20 cellular contexts compared by ENCODE assay signal in genomic region chr14:100263141-100263540, GRCh38. TPM values are rescaled to one million over a fixed set of nuclear protein-coding genes. Genes with fewer than 3 reads are reported as not detected.
DNase-seq lines count a peak whose midpoint lies in the region; ATAC-seq lines count a peak whose summit lies in the region.
"Had no signal": no experiment of that assay in that cellular context is flagged by ENCODE, and none has a peak within 500 bp of the region (broad histone marks: within the 10 kb centered on the region; RNA-seq: fewer than 3 reads in every experiment).

No MANE protein-coding gene starts in this region.

- no peak overlapping the region for H4K5ac ChIP-seq in mesendoderm (ENCODE audit: low read length)

- H3K27me3 ChIP-seq in SJSA1 (replicated peaks): no peaks in the 10 kb centered on the region
- H3K27me3 ChIP-seq in mesendoderm (ENCODE audit: insufficient read depth, low read length, poor library complexity): no peaks in the 10 kb centered on the region
- H3K27me3 ChIP-seq: heart left ventricle had no signal

- no peak overlapping the region for H3K18ac ChIP-seq in mesendoderm (ENCODE audit: low read length)

- WGBS in mesendoderm (ENCODE audit: extremely low coverage, insufficient coverage, low lambda C conversion rate): no CpG with 5 or more reads among the region's 3 CpGs

- no peak overlapping the region for H3K27ac Mint-ChIP-seq in activated naive CD4-positive, alpha-beta T cell treated with anti-CD3 and anti-CD28 coated beads, Interleukin-2, amount 50 U/mL, for 24 hours
- peak overlapping the region; percentile 42 for H3K27ac Mint-ChIP-seq in stimulated activated memory B cell treated with anti-CD40 and anti-IgM and Interleukin-4, amounts not matched to agents 10 μg/mL and 1 μg/mL and 100 μg/mL, for 72 hours
- H3K27ac Mint-ChIP-seq: GM23338 had no signal

- no peak overlapping the region for H2AK5ac ChIP-seq in mesendoderm (ENCODE audit: low read length)

- no peak for ATAC-seq in stimulated activated memory B cell treated with anti-CD40 and anti-IgM and Interleukin-4, amounts not matched to agents 10 μg/mL and 1 μg/mL and 100 μg/mL, for 72 hours
- ATAC-seq in HG02623 (IDR thresholded peaks at IDR 0.05; ENCODE audit: unreplicated experiment): no peak
- ATAC-seq: GM23338, heart left ventricle, left colon had no signal

- H3K56ac ChIP-seq in mesendoderm (ENCODE audit: low read length): no peak overlapping the region

- no peak overlapping the region for H3K23ac ChIP-seq in mesendoderm (ENCODE audit: low read length)

- no peaks in the 10 kb centered on the region for H3K27me3 Mint-ChIP-seq in activated naive CD4-positive, alpha-beta T cell treated with anti-CD3 and anti-CD28 coated beads, Interleukin-2, amount 50 U/mL, for 24 hours
- no peaks in the 10 kb centered on the region for H3K27me3 Mint-ChIP-seq in stimulated activated memory B cell treated with anti-CD40 and anti-IgM and Interleukin-4, amounts not matched to agents 10 μg/mL and 1 μg/mL and 100 μg/mL, for 72 hours

- H3K79me1 ChIP-seq in mesendoderm (ENCODE audit: low read length): peaks cover 15% of the 10 kb centered on the region

- H3K4me1 ChIP-seq in SJSA1 (replicated peaks): peaks cover 27% of the 10 kb centered on the region
- no peaks in the 10 kb centered on the region for H3K4me1 ChIP-seq in mesendoderm (ENCODE audit: control insufficient read depth, low read depth, low read length)

- peaks cover 41% of the 10 kb centered on the region for H3K36me3 ChIP-seq in SJSA1
- H3K36me3 ChIP-seq in mesendoderm (ENCODE audit: control insufficient read depth, insufficient read depth, low read length): peaks cover 4% of the 10 kb centered on the region

- H3K36me3 Mint-ChIP-seq in activated naive CD4-positive, alpha-beta T cell treated with anti-CD3 and anti-CD28 coated beads, Interleukin-2, amount 50 U/mL, for 24 hours: peaks cover 12% of the 10 kb centered on the region
- H3K36me3 Mint-ChIP-seq in stimulated activated memory B cell treated with anti-CD40 and anti-IgM and Interleukin-4, amounts not matched to agents 10 μg/mL and 1 μg/mL and 100 μg/mL, for 72 hours: peaks cover 50% of the 10 kb centered on the region

- peaks cover 85% of the 10 kb centered on the region for H3K79me2 ChIP-seq in mesendoderm (ENCODE audit: control insufficient read depth, insufficient read depth, low read length)

- H3K4me1 Mint-ChIP-seq in activated naive CD4-positive, alpha-beta T cell treated with anti-CD3 and anti-CD28 coated beads, Interleukin-2, amount 50 U/mL, for 24 hours: peaks cover 92% of the 10 kb centered on the region
- peaks cover 75% of the 10 kb centered on the region for H3K4me1 Mint-ChIP-seq in stimulated activated memory B cell treated with anti-CD40 and anti-IgM and Interleukin-4, amounts not matched to agents 10 μg/mL and 1 μg/mL and 100 μg/mL, for 72 hours

- H2BK5ac ChIP-seq in mesendoderm (ENCODE audit: low read length): no peak overlapping the region

- no peak for DNase-seq in activated naive CD4-positive, alpha-beta T cell treated with anti-CD3 and anti-CD28 coated beads, Interleukin-2, amount 50 U/mL, for 16 hours
- DNase-seq in SJSA1 (ENCODE audit: low read depth in 1 of 2, low spot score in 2 of 2) (peak in 1 of 2 experiments; percentile 25), fibroblast of peridontal ligament (ENCODE audit: extremely low read depth) (peak; percentile 46), mesendoderm (no peak), DMS114 treated with DMSO at 0.1 percent for 48 hours (lab: John Stamatoyannopoulos, UW; ENCODE audit: unreplicated experiment) (no peak)
- DNase-seq: amygdala, heart left ventricle, left colon, NCI-H2029, NCI-H510A treated with DMSO at 0.1 percent for 48 hours, SW 1271, WERI-Rb-1 had no signal

- 0 out of 2 replicates have a peak overlapping the region, but pooled peaks have one; percentile 24 for H3K27ac ChIP-seq in SJSA1
- H3K27ac ChIP-seq in mesendoderm (ENCODE audit: low read depth, low read length): no peak overlapping the region
- H3K27ac ChIP-seq: epithelial cell of prostate, parathyroid adenoma, thoracic aorta, WERI-Rb-1 had no signal

- H4K8ac ChIP-seq in mesendoderm (ENCODE audit: low read depth, low read length): no peak overlapping the region

- no peak overlapping the region for H3K4me3 ChIP-seq in SJSA1
- no peak overlapping the region for H3K4me3 ChIP-seq in mesendoderm (ENCODE audit: low read length)
- H3K4me3 ChIP-seq: GM23338, heart left ventricle, thoracic aorta had no signal

- H3K4me3 Mint-ChIP-seq in activated naive CD4-positive, alpha-beta T cell treated with anti-CD3 and anti-CD28 coated beads, Interleukin-2, amount 50 U/mL, for 24 hours: peak overlapping the region; percentile 30
- H3K4me3 Mint-ChIP-seq in stimulated activated memory B cell treated with anti-CD40 and anti-IgM and Interleukin-4, amounts not matched to agents 10 μg/mL and 1 μg/mL and 100 μg/mL, for 72 hours: no peak overlapping the region
- H3K4me3 Mint-ChIP-seq: GM23338 had no signal

- no peak overlapping the region for H3K4me2 ChIP-seq in mesendoderm (ENCODE audit: low read length)
- H3K4me2 ChIP-seq: GM23338 had no signal

- H3K9me3 Mint-ChIP-seq in activated naive CD4-positive, alpha-beta T cell treated with anti-CD3 and anti-CD28 coated beads, Interleukin-2, amount 50 U/mL, for 24 hours: no peaks in the 10 kb centered on the region
- H3K9me3 Mint-ChIP-seq in stimulated activated memory B cell treated with anti-CD40 and anti-IgM and Interleukin-4, amounts not matched to agents 10 μg/mL and 1 μg/mL and 100 μg/mL, for 72 hours: no peaks in the 10 kb centered on the region
- H3K9me3 Mint-ChIP-seq: GM23338 had no signal

- H3K9ac ChIP-seq in mesendoderm (ENCODE audit: low read length): no peak overlapping the region
- H3K9ac ChIP-seq: parathyroid adenoma had no signal

- no peak overlapping the region for H2BK120ac ChIP-seq in mesendoderm (ENCODE audit: low read depth, low read length)

- H3K9me3 ChIP-seq in SJSA1 (replicated peaks): no peaks in the 10 kb centered on the region
- H3K9me3 ChIP-seq: heart left ventricle, thoracic aorta had no signal

- H3K4ac ChIP-seq in mesendoderm (ENCODE audit: low read depth, low read length): no peak overlapping the region

- no peak overlapping the region for H2BK15ac ChIP-seq in mesendoderm (replicated peaks; ENCODE audit: low read depth)

RNA-seq across cellular contexts. Expression of gene YY1, which starts 24.2 kb away (rescaled TPM):
- 41.1 and 49.0 TPM in 2 replicates for total RNA-seq in SJSA1 (2014; rRNA removed; shearing (Covaris generic))
- 150 TPM for polyA plus RNA-seq in mesendoderm (2013, experiment 1 of 2)
- 152 TPM for polyA plus RNA-seq in mesendoderm (2013, experiment 2 of 2)

RNA-seq across cellular contexts. Expression of gene SLC25A29, which starts 43.1 kb away (rescaled TPM):
- total RNA-seq in SJSA1 (2014; rRNA removed; shearing (Covaris generic)): 13.2 and 22.3 TPM in 2 replicates
- 29.6 TPM for polyA plus RNA-seq in mesendoderm (2013, experiment 1 of 2)
- polyA plus RNA-seq in mesendoderm (2013, experiment 2 of 2): 31.1 TPM

RNA-seq across cellular contexts. Expression of gene SLC25A47, which starts 60.0 kb away (rescaled TPM):
- not detected in 2 replicates for total RNA-seq in SJSA1 (2014; rRNA removed; shearing (Covaris generic))
- polyA plus RNA-seq in mesendoderm (2013, experiment 1 of 2): not detected
- polyA plus RNA-seq in mesendoderm (2013, experiment 2 of 2): not detected
- total RNA-seq: GM23338, heart left ventricle, MCF 10A, thoracic aorta had no signal
- polyA plus RNA-seq: GM23338, heart left ventricle had no signal
